In genomic region chr18:63368611-63369010, GRCh38 we compare ENCODE assay signal across 10 cellular contexts. TPM values are rescaled to one million over a fixed set of nuclear protein-coding genes. Genes with fewer than 3 reads are reported as not detected.
A peak's percentile ranks its signal among the peaks of the same experiment; 100 is the strongest.
DNase-seq lines count a peak whose midpoint lies in the region; FAIRE-seq and TF ChIP-seq lines count a peak whose summit lies in the region.
"Had no signal": no experiment of that assay in that cellular context is flagged by ENCODE, and none has a peak within 500 bp of the region (broad histone marks: within the 10 kb centered on the region; RNA-seq: fewer than 3 reads in every experiment).

No MANE protein-coding gene starts in this region.

- no peak overlapping the region for H2AFZ ChIP-seq in neuron (ENCODE audit: low read depth, low read length)

- peaks cover 8% of the 10 kb centered on the region for H3K4me1 Mint-ChIP-seq in Calu3 (ENCODE audit: low read depth, unreplicated experiment)

- CTCF ChIA-PET in Calu3 (lab: Charles Lee): no interaction called here

- no peak overlapping the region for H3K27ac ChIP-seq in dorsolateral prefrontal cortex
- no peak overlapping the region for H3K27ac ChIP-seq in kidney (ENCODE audit: low read depth in 2 of 2, low read length in 2 of 2)

- FAIRE-seq in kidney (lab: Jason Lieb, UNC) (no peak), HTR-8/SVneo (lab: Jason Lieb, UNC) (no peak)

- H3K27me3 ChIP-seq in NT2/D1 (ENCODE audit: insufficient read depth, insufficient read length): peaks cover 4% of the 10 kb centered on the region
- no peaks in the 10 kb centered on the region for H3K27me3 ChIP-seq in dorsolateral prefrontal cortex
- H3K27me3 ChIP-seq in neuron (ENCODE audit: insufficient read depth, low read length): no peaks in the 10 kb centered on the region

- peak overlapping the region; percentile 89 for H3K4me3 Mint-ChIP-seq in Calu3 (ENCODE audit: low read depth, unreplicated experiment)

- peaks cover 4% of the 10 kb centered on the region for H3K9me3 Mint-ChIP-seq in Calu3 (ENCODE audit: low read depth, unreplicated experiment)

- DNase-seq in Calu3 (no peak), NT2/D1 (ENCODE audit: low read depth, low spot score) (no peak), dorsolateral prefrontal cortex (no peak), 8988T (no peak), kidney (no peak), HTR-8/SVneo (ENCODE audit: insufficient read length, low spot score) (no peak)
- DNase-seq: central memory CD4-positive, alpha-beta T cell; hippocampal formation had no signal

- no peak overlapping the region for H3K9ac ChIP-seq in NT2/D1 (ENCODE audit: insufficient read length, low read depth)
- no peak overlapping the region for H3K9ac ChIP-seq in kidney (ENCODE audit: low read length in 2 of 2)

- no TSS peak for BruUV-seq in Calu3 (replicated peaks; lab: Mats Ljungman, UMichigan)

- no peak for TF ChIP-seq CTCF in Calu3 (IDR thresholded peaks at IDR 0.05; ENCODE audit: unreplicated experiment)
- no peak for TF ChIP-seq CTCF in dorsolateral prefrontal cortex (IDR thresholded peaks at IDR 0.05 in 54 of 56, conservative IDR thresholded peaks at IDR 0.05 in 2 of 56; ENCODE audit: low read depth in 1 of 56, partially characterized antibody in 56 of 56)
- TF ChIP-seq CTCF in kidney (IDR thresholded peaks at IDR 0.05; ENCODE audit: borderline replicate concordance, extremely low read depth, insufficient read depth): no peak

- intact Hi-C loops in Calu3 (cut with micrococcal nuclease; ENCODE audit: unreplicated experiment) (loop anchor here (5.0 kb wide), 1 partner anchor 69 kb away; no protein-coding TSS in a partner anchor), dorsolateral prefrontal cortex (cut with DNase I) (loop anchor here (5.0 kb wide), 1 partner anchor 846 kb away; the partner anchor contains the start of gene ZCCHC2 (in 2 of the 2)), kidney (cut with DNase I) (no loop called here)

- H3K4me1 ChIP-seq in NT2/D1 (ENCODE audit: insufficient read depth, insufficient read length) (no peaks in the 10 kb centered on the region), neuron (ENCODE audit: insufficient read depth, low read length) (peaks cover 14% of the 10 kb centered on the region), kidney (ENCODE audit: control insufficient read depth in 1 of 2, insufficient read depth in 1 of 2, low read depth in 1 of 2, low read length in 2 of 2) (peaks cover 0 to 3% of the 10 kb centered on the region in 2 donors)
- H3K4me1 ChIP-seq: HAP-1 had no signal

- H3K27ac Mint-ChIP-seq in Calu3 (ENCODE audit: unreplicated experiment): peak overlapping the region; percentile 85

- H3K36me3 ChIP-seq in NT2/D1 (ENCODE audit: insufficient read depth, insufficient read length, low read length) (no peaks in the 10 kb centered on the region), neuron (ENCODE audit: insufficient read depth, low read length) (no peaks in the 10 kb centered on the region), kidney (ENCODE audit: control insufficient read depth in 1 of 2, insufficient read depth in 2 of 2, low read length in 2 of 2) (no peaks in the 10 kb centered on the region)
- H3K36me3 ChIP-seq: HAP-1 had no signal

- no peaks in the 10 kb centered on the region for H3K27me3 Mint-ChIP-seq in Calu3 (ENCODE audit: unreplicated experiment)

- H3K9me3 ChIP-seq in NT2/D1 (ENCODE audit: insufficient read depth, low read length): peaks cover 17% of the 10 kb centered on the region; the same call in 1 of the 2 replicates
- no peaks in the 10 kb centered on the region for H3K9me3 ChIP-seq in neuron (ENCODE audit: low read length)
- no peaks in the 10 kb centered on the region for H3K9me3 ChIP-seq in kidney (ENCODE audit: control insufficient read depth in 1 of 2, low read length in 2 of 2)
- H3K9me3 ChIP-seq: HAP-1 had no signal

- H3K36me3 Mint-ChIP-seq in Calu3 (ENCODE audit: insufficient read depth, unreplicated experiment): peaks cover 45% of the 10 kb centered on the region

- peak overlapping the region; percentile 82 for H3K4me3 ChIP-seq in NT2/D1 (ENCODE audit: insufficient read length, low read depth)
- H3K4me3 ChIP-seq in dorsolateral prefrontal cortex: peak overlapping the region in 51 of 59 donors; percentile 77 to 97 (median 89)
- peak overlapping the region; percentile 95 for H3K4me3 ChIP-seq in neuron (ENCODE audit: low read length)
- H3K4me3 ChIP-seq in kidney (ENCODE audit: low read length in 2 of 2): peak overlapping the region in 1 of 2 donors; percentile 99

RNA-seq across cellular contexts. Expression of gene KDSR, which starts 1.6 kb away (rescaled TPM):
- 53.3 and 59.3 TPM in 2 replicates for total RNA-seq in Calu3 (2022)
- total RNA-seq in dorsolateral prefrontal cortex: 100 to 1,000 TPM in 1 of 120 experiments, 10 to 100 TPM in 119; 43.2 to 111 (median 58.5) TPM
- total RNA-seq in kidney: 73.5 TPM
- 22.5 TPM for polyA plus RNA-seq in kidney (ENCODE audit: insufficient read depth, low read depth, low replicate concordance)

RNA-seq across cellular contexts. Expression of gene BCL2, which starts 49.0 kb away (rescaled TPM):
- total RNA-seq in Calu3 (2022) (2.9 and 4.0 TPM in 2 replicates), dorsolateral prefrontal cortex (10 to 100 TPM; 15.7 to 46.8 (median 25.1) TPM), kidney (39.2 TPM)
- 6.0 TPM for polyA plus RNA-seq in kidney (ENCODE audit: insufficient read depth, low read depth, low replicate concordance)

RNA-seq across cellular contexts. Expression of gene VPS4B, which starts 53.7 kb away (rescaled TPM):
- total RNA-seq in Calu3 (2022) (83.3 and 83.9 TPM in 2 replicates), dorsolateral prefrontal cortex (10 to 100 TPM; 23.5 to 78.1 (median 53.7) TPM), kidney (63.7 TPM)
- 15.7 TPM for polyA plus RNA-seq in kidney (ENCODE audit: insufficient read depth, low read depth, low replicate concordance)
